In the genomic region with DNA sequence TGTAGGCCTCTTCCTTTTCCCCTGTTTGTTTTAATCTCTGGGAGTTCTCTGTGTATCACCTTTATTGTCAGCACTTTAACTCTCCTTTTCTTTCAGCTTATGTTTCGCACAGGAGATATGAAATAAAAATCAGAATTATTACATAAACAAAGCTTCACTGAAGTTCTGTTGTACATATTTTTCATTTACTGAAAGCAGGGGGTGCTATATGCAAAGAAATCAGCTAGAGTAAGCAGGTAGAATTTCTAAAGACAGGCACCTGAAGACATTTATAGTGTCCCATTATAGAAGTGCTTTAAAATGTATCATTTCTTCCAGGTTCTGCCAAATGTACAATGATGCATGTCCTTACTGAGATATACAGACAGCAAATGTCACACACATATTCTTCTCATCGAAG, we compare ENCODE assay signal across 12 cellular contexts.
A peak's percentile ranks its signal among the peaks of the same experiment; 100 is the strongest.
DNase-seq lines count a peak whose midpoint lies in the region; ATAC-seq and TF ChIP-seq lines count a peak whose summit lies in the region.
"Had no signal": no experiment of that assay in that cellular context is flagged by ENCODE, and none has a peak within 500 bp of the region (broad histone marks: within the 10 kb centered on the region; RNA-seq: fewer than 3 reads in every experiment).

No MANE protein-coding gene starts in this region.

- H3K4me2 ChIP-seq in Loucy (ENCODE audit: low read depth, low read length, poor library complexity, severe bottlenecking) (no peak overlapping the region), PC-9 (no peak overlapping the region)
- H3K4me2 ChIP-seq: BLaER1 had no signal

- POLR2A ChIA-PET in AG04450 (lab: Yijun Ruan, JAX), result no interaction called here
- POLR2A ChIA-PET in PC-9 (lab: Charles Lee; ENCODE audit: unreplicated experiment), result no interaction called here

- TF ChIP-seq CTCF in AG04450 (IDR thresholded peaks at IDR 0.05; ENCODE audit: low read depth, low read length) (peak; percentile 35; the same call in 1 of the 2 replicates), Loucy (conservative IDR thresholded peaks at IDR 0.05; ENCODE audit: low read length) (0 out of 2 replicates have a peak, but pooled peaks have one; percentile 30), PC-9 (conservative IDR thresholded peaks at IDR 0.05) (peak; percentile 46), WERI-Rb-1 (IDR thresholded peaks at IDR 0.05; ENCODE audit: low read depth, low read length) (no peak)

- H3F3A ChIP-seq in Loucy (ENCODE audit: low read depth) (no peaks in the 10 kb centered on the region), PC-9 (ENCODE audit: insufficient read depth, low read depth) (no peaks in the 10 kb centered on the region)

- ATAC-seq in HG03039 (IDR thresholded peaks at IDR 0.05; ENCODE audit: unreplicated experiment) (no peak), HG02763 (IDR thresholded peaks at IDR 0.05; ENCODE audit: unreplicated experiment) (no peak)

- no TSS peak for BruUV-seq in PC-9 (replicated peaks; lab: Mats Ljungman, UMichigan)

- intact Hi-C loops in PC-9 (cut with micrococcal nuclease; ENCODE audit: unreplicated experiment), result no loop called here

- no peak overlapping the region for H3K9ac ChIP-seq in Loucy (ENCODE audit: low read depth, low read length, poor library complexity, severe bottlenecking)
- H3K9ac ChIP-seq: BLaER1 had no signal

- H3K9me3 ChIP-seq in AG04450 (ENCODE audit: control insufficient read depth, insufficient read depth, low read length), result no peaks in the 10 kb centered on the region
- H3K9me3 ChIP-seq in Loucy (ENCODE audit: insufficient read depth, low read depth, low read length), result no peaks in the 10 kb centered on the region
- peaks cover 3% of the 10 kb centered on the region; the same call in 1 of the 2 replicates for H3K9me3 ChIP-seq in PC-9 (ENCODE audit: insufficient read depth, low read depth)
- no peaks in the 10 kb centered on the region for H3K9me3 ChIP-seq in WERI-Rb-1 (ENCODE audit: severe bottlenecking)
- H3K9me3 ChIP-seq: BLaER1 had no signal

- H3K4me1 ChIP-seq in Loucy (ENCODE audit: insufficient read depth, low read length, poor library complexity, severe bottlenecking) (no peaks in the 10 kb centered on the region), PC-9 (replicated peaks; ENCODE audit: insufficient read depth) (no peaks in the 10 kb centered on the region)

- H3K36me3 ChIP-seq in Loucy (ENCODE audit: insufficient read depth, low read length) (no peaks in the 10 kb centered on the region), PC-9 (ENCODE audit: low read depth) (no peaks in the 10 kb centered on the region), WERI-Rb-1 (no peaks in the 10 kb centered on the region), H7 (replicated peaks; ENCODE audit: control insufficient read depth, insufficient read depth, low read length) (no peaks in the 10 kb centered on the region)
- H3K36me3 ChIP-seq: BLaER1 had no signal

- no peaks in the 10 kb centered on the region for H3K27me3 ChIP-seq in AG04450 (ENCODE audit: control insufficient read depth, insufficient read depth, low read length)
- no peaks in the 10 kb centered on the region for H3K27me3 ChIP-seq in Loucy (ENCODE audit: insufficient read depth, low read length, poor library complexity, severe bottlenecking)
- no peaks in the 10 kb centered on the region for H3K27me3 ChIP-seq in PC-9 (ENCODE audit: insufficient read depth, low read depth)
- no peaks in the 10 kb centered on the region for H3K27me3 ChIP-seq in WERI-Rb-1 (ENCODE audit: insufficient read depth, low read depth, severe bottlenecking)
- no peaks in the 10 kb centered on the region for H3K27me3 ChIP-seq in H7 (ENCODE audit: control insufficient read depth, insufficient read depth, low read length)
- H3K27me3 ChIP-seq: BLaER1 had no signal

- H3K9me2 ChIP-seq in Loucy (replicated peaks; ENCODE audit: low read depth, low read length) (no peaks in the 10 kb centered on the region), PC-9 (ENCODE audit: insufficient read depth) (no peaks in the 10 kb centered on the region)

- DNase-seq in AG04450 (ENCODE audit: low read depth, low spot score) (no peak), PC-9 (no peak), fibroblast of peridontal ligament (ENCODE audit: extremely low read depth) (peak; percentile 42), WERI-Rb-1 (no peak), H7 (no peak)
- DNase-seq: activated CD4-positive, alpha-beta T cell treated with anti-CD3 and anti-CD28 coated beads, Interleukin-2, amount 10 ng/mL, durations not matched to agents 7 days and 5 days; substantia nigra had no signal

- H3K79me2 ChIP-seq in Loucy (ENCODE audit: insufficient read depth, low read length) (no peaks in the 10 kb centered on the region), PC-9 (ENCODE audit: low read depth) (no peaks in the 10 kb centered on the region)

- H3K27ac ChIP-seq in AG04450 (ENCODE audit: low read depth, low read length) (no peak overlapping the region), PC-9 (no peak overlapping the region), WERI-Rb-1 (no peak overlapping the region)
- H3K27ac ChIP-seq: BLaER1, HL-60 had no signal

- CTCF ChIA-PET in AG04450 (lab: Charles Lee) (interaction anchor here (0.6 to 1.1 kb wide), 4 partner anchors 8 to 1672 kb away, joined by 3 to 5 read pairs (median 3); no protein-coding TSS in a partner anchor), PC-9 (lab: Charles Lee) (interaction anchor here (0.7 kb wide), 1 partner anchor 430 kb away, joined by 3 read pairs; no protein-coding TSS in a partner anchor)

- H2AFZ ChIP-seq in Loucy (ENCODE audit: low read length) (no peak overlapping the region), PC-9 (peak overlapping the region; percentile 14; the same call in 1 of the 2 replicates)

- H3K4me3 ChIP-seq in AG04450 (ENCODE audit: low read depth, low read length) (no peak overlapping the region), Loucy (ENCODE audit: low read length, poor library complexity, severe bottlenecking) (no peak overlapping the region), PC-9 (no peak overlapping the region), WERI-Rb-1 (ENCODE audit: low read depth, low read length) (no peak overlapping the region), H7 (ENCODE audit: insufficient read depth, low read depth, low read length) (no peak overlapping the region)
- H3K4me3 ChIP-seq: BLaER1 had no signal

- H4K20me1 ChIP-seq in Loucy (ENCODE audit: insufficient read depth, low read length, poor library complexity, severe bottlenecking), result no peaks in the 10 kb centered on the region
- no peaks in the 10 kb centered on the region for H4K20me1 ChIP-seq in PC-9 (ENCODE audit: insufficient read depth)
- H4K20me1 ChIP-seq: BLaER1 had no signal
